Comparison of ENCODE assay signal across 8 cellular contexts in the genomic region with DNA sequence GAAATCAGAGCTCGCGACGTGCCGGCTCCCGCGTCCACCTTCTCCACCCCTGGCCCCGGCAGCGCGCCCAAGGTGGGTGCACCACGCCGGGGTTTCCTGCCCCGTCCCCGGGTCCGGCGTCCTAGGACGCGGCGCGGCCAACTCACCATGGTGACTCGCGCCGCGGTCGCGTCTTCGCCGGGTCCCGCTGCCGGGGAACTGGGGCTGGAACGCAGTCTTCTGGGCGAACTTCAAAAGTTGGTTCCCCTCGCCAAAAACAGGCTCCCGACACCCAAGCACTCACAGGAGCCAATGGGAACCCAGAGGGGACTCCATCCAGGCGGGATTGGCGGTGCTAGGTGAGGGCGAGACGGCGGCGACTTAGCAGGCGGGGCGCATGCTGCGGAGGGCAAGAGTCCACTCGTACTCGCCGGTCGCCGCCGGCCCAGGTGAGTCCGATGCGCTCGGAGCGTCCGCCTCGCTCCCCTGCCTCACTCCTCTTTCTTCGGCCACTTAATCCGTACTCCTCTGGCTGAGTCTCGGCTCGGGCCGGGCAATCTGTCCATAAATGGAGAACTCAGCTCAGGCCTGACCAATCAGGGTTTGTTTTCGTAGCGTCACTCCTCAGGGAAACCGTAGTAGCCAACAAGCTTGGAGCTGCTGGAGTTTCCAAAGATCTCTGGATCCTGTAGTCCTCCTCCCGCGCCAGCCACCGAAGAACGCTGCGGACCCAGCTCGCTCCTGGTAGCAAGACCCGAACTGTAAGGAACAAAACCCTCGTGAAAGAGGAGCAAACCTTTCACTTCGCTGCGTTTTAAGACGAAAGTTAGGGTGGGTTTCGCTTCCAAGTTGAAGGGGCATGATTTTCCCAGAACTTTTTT. TPM values are rescaled to one million over a fixed set of nuclear protein-coding genes. Genes with fewer than 3 reads are reported as not detected.
DNase-seq lines count a peak whose midpoint lies in the region; ATAC-seq and FAIRE-seq lines count a peak whose summit lies in the region.

A gene (minus strand): TSS at position 520 of the 860 bp plus-strand sequence. CDS start 371 bp downstream, at position 149.

- DNase-seq in activated naive CD4-positive, alpha-beta T cell treated with Interleukin-2 at 50 U/mL for 16 hours, result peak; percentile 6
- no peak for DNase-seq in activated naive CD4-positive, alpha-beta T cell (lab: John Stamatoyannopoulos, UW)
- DNase-seq in NCI-H1930 (lab: John Stamatoyannopoulos, UW), result peak; percentile 36 to 55
- peak; percentile 98 for DNase-seq in dermis blood vessel endothelial cell
- DNase-seq in kidney tubule cell (ENCODE audit: low spot score), result peak; percentile 97
- peak; percentile 8 for DNase-seq in stimulated activated CD4-positive, alpha-beta T cell treated with anti-CD3 and anti-CD28 coated beads, Interleukin-12 subunit alpha, Interleukin-12 subunit beta, amount 100 ng/mL, for 4 hours

- FAIRE-seq in TTC549 (lab: Jason Lieb, UNC), result peak; percentile 84

- peak; percentile 55 for ATAC-seq in HG02852 (IDR thresholded peaks at IDR 0.05; ENCODE audit: unreplicated experiment)

RNA-seq across cellular contexts. Expression of the gene that starts here (rescaled TPM):
- total RNA-seq in dermis blood vessel endothelial cell, result 142 and 226 TPM in 2 replicates

Comparison
In these comparisons a context has a peak if more than half of its experiments do, and no peak if none do; other contexts are left out.
1. DNase-seq: peak in activated naive CD4-positive, alpha-beta T cell treated with Interleukin-2 at 50 U/mL for 16 hours (single experiment), NCI-H1930 (2 of 2), dermis blood vessel endothelial cell (single experiment), kidney tubule cell (single experiment) and stimulated activated CD4-positive, alpha-beta T cell treated with anti-CD3 and anti-CD28 coated beads, Interleukin-12 subunit alpha, Interleukin-12 subunit beta, amount 100 ng/mL, for 4 hours (single experiment); none in activated naive CD4-positive, alpha-beta T cell (0 of 4).